In the genomic region with DNA sequence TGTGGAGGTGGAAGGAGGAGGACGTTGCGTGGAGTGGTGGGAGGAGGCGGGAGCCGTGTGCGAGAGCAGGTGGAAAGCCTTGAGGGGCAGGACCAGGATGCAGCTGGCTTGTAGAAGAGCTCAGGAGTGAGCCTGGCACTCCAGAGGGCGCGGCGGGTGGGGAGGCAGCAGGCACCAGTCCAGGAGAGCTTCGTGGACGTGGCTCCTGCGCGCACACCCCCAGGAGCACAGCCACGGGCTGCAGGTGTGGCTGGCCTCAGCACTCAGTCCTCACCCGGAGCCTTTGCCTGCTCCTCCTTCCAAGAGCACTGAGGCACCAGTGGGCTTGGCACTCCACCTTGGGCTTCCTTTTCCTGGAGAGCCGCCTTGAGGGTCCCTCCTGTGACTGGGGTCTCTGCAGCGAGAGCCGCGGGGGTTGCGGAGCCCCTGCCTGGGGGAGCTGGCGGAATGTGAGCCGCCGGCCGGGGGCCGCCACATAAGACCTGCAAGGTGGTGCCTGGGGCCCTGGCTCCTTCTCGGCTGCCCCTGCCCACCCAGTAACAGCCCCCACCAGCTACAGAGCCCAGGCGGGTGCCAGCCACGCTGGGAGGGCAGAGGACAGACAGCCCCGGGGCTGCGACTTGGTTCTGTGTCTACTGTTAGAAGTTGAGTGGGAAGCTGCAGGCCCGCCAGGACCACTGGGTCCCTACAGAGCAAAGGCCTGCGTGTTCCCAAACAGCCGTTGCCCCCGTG, we compare ENCODE assay signal across 30 cellular contexts. TPM values are rescaled to one million over a fixed set of nuclear protein-coding genes. Genes with fewer than 3 reads are reported as not detected.
DNase-seq lines count a peak whose midpoint lies in the region; ATAC-seq, FAIRE-seq and TF ChIP-seq lines count a peak whose summit lies in the region.
"Had no signal": no experiment of that assay in that cellular context is flagged by ENCODE, and none has a peak within 500 bp of the region (broad histone marks: within the 10 kb centered on the region; RNA-seq: fewer than 3 reads in every experiment).

No MANE protein-coding gene starts in this region.

- H3K27ac Mint-ChIP-seq in Calu3 (ENCODE audit: unreplicated experiment) = peak overlapping the region; percentile 98
- H3K27ac Mint-ChIP-seq in mesothelial cell of epicardium = peak overlapping the region; percentile 71
- H3K27ac Mint-ChIP-seq: activated naive CD4-positive, alpha-beta T cell treated with anti-CD3 and anti-CD28 coated beads, Interleukin-2, amount 50 U/mL, for 24 hours had no signal

- peak; percentile 1; the same call in 1 of the 2 replicates for TF ChIP-seq POLR2A in GM12878 (IDR thresholded peaks at IDR 0.05; ENCODE audit: low read depth, low read length)

- H3K36me3 Mint-ChIP-seq in Calu3 (ENCODE audit: insufficient read depth, unreplicated experiment) (peaks cover 100% of the 10 kb centered on the region), mesothelial cell of epicardium (peaks cover 5% of the 10 kb centered on the region)
- H3K36me3 Mint-ChIP-seq: activated naive CD4-positive, alpha-beta T cell treated with anti-CD3 and anti-CD28 coated beads, Interleukin-2, amount 50 U/mL, for 24 hours had no signal

- RAD21 ChIA-PET in GM12878 (lab: Charles Lee; ENCODE audit: unreplicated experiment) = no interaction called here

- H3K27ac ChIP-seq in 22Rv1 (peak overlapping the region; percentile 46), GM12878 (ENCODE audit: control insufficient read depth, insufficient read depth) (no peak overlapping the region)
- H3K27ac ChIP-seq: colonic mucosa, prostate gland, thoracic aorta had no signal

- DNase-seq in Calu3 (no peak), GM12878 (ENCODE audit: low read depth, low spot score) (no peak), mesothelial cell of epicardium (ENCODE audit: low spot score in 2 of 2, unreplicated experiment in 2 of 2) (no peak), HTR-8/SVneo (ENCODE audit: insufficient read length, low spot score) (no peak)
- DNase-seq: ACHN; activated CD4-positive, alpha-beta T cell treated with anti-CD3 and anti-CD28 coated beads, Interleukin-2, amount 50 U/mL, for 4 hours; activated CD4-positive, CD25-positive, alpha-beta regulatory T cell; anterior cingulate cortex; colonic mucosa; effector memory CD8-positive, alpha-beta T cell; erythroblast; head of caudate nucleus; NCI-H1105; NCI-H2029 treated with DMSO at 0.1 percent for 48 hours; NCI-H2227 treated with DMSO at 0.1 percent for 48 hours; NCI-H69; stimulated activated naive CD8-positive, alpha-beta T cell treated with anti-CD3 and anti-CD28 coated beads, Interleukin-15, Interleukin-2, amounts not matched to agents 100 U/mL and 50 U/mL, for 24 hours had no signal

- H3K9me3 Mint-ChIP-seq in Calu3 (ENCODE audit: low read depth, unreplicated experiment) (no peaks in the 10 kb centered on the region), mesothelial cell of epicardium (no peaks in the 10 kb centered on the region)
- H3K9me3 Mint-ChIP-seq: activated naive CD4-positive, alpha-beta T cell treated with anti-CD3 and anti-CD28 coated beads, Interleukin-2, amount 50 U/mL, for 24 hours; effector memory CD8-positive, alpha-beta T cell had no signal

- no peak for TF ChIP-seq EP300 in GM12878 (IDR thresholded peaks at IDR 0.05; ENCODE audit: borderline replicate concordance in 1 of 2, control insufficient read depth in 1 of 2, low read depth in 2 of 2, low read length in 2 of 2)

- BruUV-seq in Calu3 (replicated peaks; lab: Mats Ljungman, UMichigan) = no TSS peak
- TSS peak; percentile 34 for BruUV-seq in GM12878 (replicated peaks; lab: Mats Ljungman, UMichigan)

- H3K27me3 Mint-ChIP-seq in Calu3 (ENCODE audit: unreplicated experiment) (no peaks in the 10 kb centered on the region), mesothelial cell of epicardium (ENCODE audit: low read depth) (no peaks in the 10 kb centered on the region)
- H3K27me3 Mint-ChIP-seq: activated naive CD4-positive, alpha-beta T cell treated with anti-CD3 and anti-CD28 coated beads, Interleukin-2, amount 50 U/mL, for 24 hours; effector memory CD8-positive, alpha-beta T cell had no signal

- H3K4me3 Mint-ChIP-seq in Calu3 (ENCODE audit: low read depth, unreplicated experiment) = peak overlapping the region; percentile 44
- H3K4me3 Mint-ChIP-seq in mesothelial cell of epicardium = no peak overlapping the region
- H3K4me3 Mint-ChIP-seq: activated naive CD4-positive, alpha-beta T cell treated with anti-CD3 and anti-CD28 coated beads, Interleukin-2, amount 50 U/mL, for 24 hours had no signal

- H3K36me3 ChIP-seq in GM12878 (ENCODE audit: control insufficient read depth in 2 of 2, insufficient read depth in 2 of 2, low read length in 1 of 2) = peaks cover 3 to 23% of the 10 kb centered on the region in 2 experiments; a peak in 3 of 4 replicates

- intact Hi-C loops in Calu3 (cut with micrococcal nuclease; ENCODE audit: unreplicated experiment) (no loop called here), GM12878 (cut with micrococcal nuclease; ENCODE audit: unreplicated experiment) (no loop called here)

- no peaks in the 10 kb centered on the region for H3K9me3 ChIP-seq in GM12878 (replicated peaks; ENCODE audit: control insufficient read depth, insufficient read depth, low read length)
- H3K9me3 ChIP-seq: Caco-2, colonic mucosa, prostate gland, thoracic aorta had no signal

- no peaks in the 10 kb centered on the region for H4K20me1 ChIP-seq in GM12878 (ENCODE audit: control insufficient read depth, insufficient read depth)

- SMC1A ChIA-PET in GM12878 (lab: Charles Lee; ENCODE audit: uncharacterized antibody, unreplicated experiment) = no interaction called here

- WGBS in GM12878 (ENCODE audit: insufficient coverage, insufficient replicate concordance, low lambda C conversion rate, missing lambda C conversion rate) = 95% methylated on average over 33 of the region's 33 CpGs

- POLR2A ChIA-PET in GM12878 (lab: Charles Lee) = interaction anchor here (0.6 kb wide), 1 partner anchor 469 kb away, joined by 7 read pairs; no protein-coding TSS in a partner anchor

- TF ChIP-seq CTCF in 22Rv1 (IDR thresholded peaks at IDR 0.05) (no peak), Calu3 (IDR thresholded peaks at IDR 0.05; ENCODE audit: unreplicated experiment) (no peak), GM12878 (IDR thresholded peaks at IDR 0.05 in 2 of 3, conservative IDR thresholded peaks at IDR 0.05 in 1 of 3; ENCODE audit: control insufficient read depth in 2 of 3, extremely low read depth in 1 of 3, insufficient read depth in 1 of 3, low read depth in 3 of 3, low read length in 3 of 3) (no peak), mesothelial cell of epicardium (IDR thresholded peaks at IDR 0.05; ENCODE audit: unreplicated experiment) (no peak)

- no peak overlapping the region for H3K9ac ChIP-seq in GM12878 (ENCODE audit: control insufficient read depth, insufficient read depth, low read length)

- H3K79me2 ChIP-seq in GM12878 (ENCODE audit: control insufficient read depth, insufficient read depth, low read length) = peaks cover 4% of the 10 kb centered on the region

- in situ Hi-C loops in GM12878 (cut with MboI) = no loop called here

- H3K27me3 ChIP-seq in GM12878 (replicated peaks in 1 of 2; ENCODE audit: control insufficient read depth in 2 of 2, insufficient read depth in 2 of 2, low read length in 1 of 2) = no peaks in the 10 kb centered on the region
- H3K27me3 ChIP-seq: colonic mucosa had no signal

- no peak overlapping the region for H3K4me2 ChIP-seq in GM12878 (ENCODE audit: control insufficient read depth, insufficient read depth)

- no peak overlapping the region for H3K4me3 ChIP-seq in GM12878
- H3K4me3 ChIP-seq: colonic mucosa, lung, prostate gland, thoracic aorta had no signal

- peaks cover 34% of the 10 kb centered on the region for H3K4me1 Mint-ChIP-seq in Calu3 (ENCODE audit: low read depth, unreplicated experiment)
- peaks cover 16% of the 10 kb centered on the region for H3K4me1 Mint-ChIP-seq in mesothelial cell of epicardium
- H3K4me1 Mint-ChIP-seq: activated naive CD4-positive, alpha-beta T cell treated with anti-CD3 and anti-CD28 coated beads, Interleukin-2, amount 50 U/mL, for 24 hours had no signal

- FAIRE-seq in GM12878 (lab: Jason Lieb, UNC) = no peak
- no peak for FAIRE-seq in HTR-8/SVneo (lab: Jason Lieb, UNC)
- FAIRE-seq: bronchial epithelial cell, GM12891, H54 had no signal

- H2AFZ ChIP-seq in GM12878 (ENCODE audit: control insufficient read depth, low read depth, low read length) = no peak overlapping the region

- CTCF ChIA-PET in Calu3 (lab: Charles Lee) = interaction anchor here (0.6 to 0.8 kb wide), 3 partner anchors 14 to 104 kb away, joined by 3 to 9 read pairs (median 4); partner anchors contain the start of genes INTS1 and TMEM184A
- CTCF ChIA-PET in GM12878 (lab: Yijun Ruan, JAX) = no interaction called here

- ATAC-seq in GM12878 (no peak), GM18502 (IDR thresholded peaks at IDR 0.05; ENCODE audit: poor library complexity, unreplicated experiment) (no peak), GM21786 (IDR thresholded peaks at IDR 0.05; ENCODE audit: unreplicated experiment) (no peak), GM19397 (IDR thresholded peaks at IDR 0.05; ENCODE audit: unreplicated experiment) (no peak)
- ATAC-seq: effector memory CD8-positive, alpha-beta T cell; stimulated activated naive CD8-positive, alpha-beta T cell treated with anti-CD3 and anti-CD28 coated beads, Interleukin-15, Interleukin-2, amounts not matched to agents 100 U/mL and 50 U/mL, for 24 hours had no signal

- no peak for TF ChIP-seq RAD21 in GM12878 (IDR thresholded peaks at IDR 0.05; ENCODE audit: insufficient read depth, low read depth, low read length)

- no peaks in the 10 kb centered on the region for H3K4me1 ChIP-seq in GM12878 (ENCODE audit: control insufficient read depth, insufficient read depth, low read length)

RNA-seq across cellular contexts. Expression of gene MAFK, which starts 11.1 kb away (rescaled TPM):
- 105 and 113 TPM in 2 replicates for total RNA-seq in Calu3 (2022)
- 15.1 and 16.9 TPM in 2 replicates for total RNA-seq in GM12878 (2013; cell fraction: nucleolus; rRNA removed)
- total RNA-seq in GM12878 (2014; rRNA removed) = 11.0 and 13.8 TPM in 2 replicates
- 3.3 and 4.0 TPM in 2 replicates for total RNA-seq in GM12878 (2014; rRNA removed; fragmentation: Illumina TruSeq; extraction: Trizol)
- total RNA-seq in GM12878 (2021) = 24.3 and 24.5 TPM in 2 replicates
- polyA plus RNA-seq in GM12878 (2011; ENCODE audit: low read depth) = 3.0 TPM
- polyA plus RNA-seq in GM12878 (2011; rRNA removed) = 2.2 and 3.5 TPM in 2 replicates
- polyA plus RNA-seq in GM12878 (2011; cell fraction: cytosol; rRNA removed) = 4.0 and 5.5 TPM in 2 replicates
- polyA plus RNA-seq in GM12878 (2011; cell fraction: nucleus; rRNA removed) = 27.4 and 48.1 TPM in 2 replicates
- 10.2 and 16.3 TPM in 2 replicates for polyA plus RNA-seq in GM12878 (2012)
- polyA plus RNA-seq in GM12878 (2014; fragmentation: Illumina TruSeq; extraction: Trizol) = 0.82 and 3.0 TPM in 2 replicates
- under 1 TPM; 0.10 to 0.26 TPM for polyA plus RNA-seq in GM12878 (2014; fragmentation: Nextera tagmentation; extraction: Ambion mirVana)
- polyA plus RNA-seq in GM12878 (2014; rRNA removed) = 11.9 and 17.0 TPM in 2 replicates
- polyA plus RNA-seq in GM12878 (2016; fragmentation: Nextera tagmentation; extraction: Ambion mirVana) = 1 to 10 TPM; 1.3 to 1.4 TPM
- 1.8 and 5.4 TPM in 2 replicates for polyA minus RNA-seq in GM12878 (2011; rRNA and poly(A)+ RNA removed)
- 4.8 and 6.5 TPM in 2 replicates for polyA minus RNA-seq in GM12878 (2011; cell fraction: cytosol; rRNA and poly(A)+ RNA removed)
- polyA minus RNA-seq in GM12878 (2011; cell fraction: nucleus; rRNA and poly(A)+ RNA removed) = 3.6 and 8.4 TPM in 2 replicates
- 46.0 to 47.7 TPM (median 46.5 TPM) in 3 replicates for total RNA-seq in mesothelial cell of epicardium

RNA-seq across cellular contexts. Expression of gene TMEM184A, which starts 14.4 kb away (rescaled TPM):
- 61.9 and 75.8 TPM in 2 replicates for total RNA-seq in Calu3 (2022)
- total RNA-seq in GM12878 (2013; cell fraction: nucleolus; rRNA removed) = not detected in 2 replicates
- not detected in 2 replicates for total RNA-seq in GM12878 (2014; rRNA removed)
- total RNA-seq in GM12878 (2014; rRNA removed; fragmentation: Illumina TruSeq; extraction: Trizol) = not detected in 2 replicates
- 0.15 TPM in 1 of 2 replicates, not detected in the other for total RNA-seq in GM12878 (2021)
- not detected for polyA plus RNA-seq in GM12878 (2011; ENCODE audit: low read depth)
- polyA plus RNA-seq in GM12878 (2011; rRNA removed) = not detected in 2 replicates
- polyA plus RNA-seq in GM12878 (2011; cell fraction: cytosol; rRNA removed) = not detected in 2 replicates
- not detected in 2 replicates for polyA plus RNA-seq in GM12878 (2011; cell fraction: nucleus; rRNA removed)
- polyA plus RNA-seq in GM12878 (2012) = 0.07 and 0.09 TPM in 2 replicates
- not detected in 2 replicates for polyA plus RNA-seq in GM12878 (2014; fragmentation: Illumina TruSeq; extraction: Trizol)
- under 1 TPM in 1 of 2 experiments, not detected in 1; 0.04 TPM for polyA plus RNA-seq in GM12878 (2014; fragmentation: Nextera tagmentation; extraction: Ambion mirVana)
- not detected in 2 replicates for polyA plus RNA-seq in GM12878 (2014; rRNA removed)
- polyA plus RNA-seq in GM12878 (2016; fragmentation: Nextera tagmentation; extraction: Ambion mirVana) = not detected
- not detected in 2 replicates for polyA minus RNA-seq in GM12878 (2011; rRNA and poly(A)+ RNA removed)
- 0.53 and 1.9 TPM in 2 replicates for polyA minus RNA-seq in GM12878 (2011; cell fraction: cytosol; rRNA and poly(A)+ RNA removed)
- 0.12 TPM in 1 of 2 replicates, not detected in the other for polyA minus RNA-seq in GM12878 (2011; cell fraction: nucleus; rRNA and poly(A)+ RNA removed)
- total RNA-seq in mesothelial cell of epicardium = 4.3 to 5.0 TPM (median 5.0 TPM) in 3 replicates
- total RNA-seq: RPMI7951 had no signal

RNA-seq across cellular contexts. Expression of gene PSMG3, which starts 28.2 kb away (rescaled TPM):
- total RNA-seq in Calu3 (2022) (64.0 and 67.2 TPM in 2 replicates), GM12878 (2014; rRNA removed) (64.9 and 68.7 TPM in 2 replicates), GM12878 (2014; rRNA removed; fragmentation: Illumina TruSeq; extraction: Trizol) (46.7 and 52.4 TPM in 2 replicates), GM12878 (2021) (49.7 and 50.3 TPM in 2 replicates), mesothelial cell of epicardium (27.0 to 32.5 TPM (median 31.0 TPM) in 3 replicates)
- 10.9 and 12.5 TPM in 2 replicates for total RNA-seq in GM12878 (2013; cell fraction: nucleolus; rRNA removed)
- 22.7 TPM for polyA plus RNA-seq in GM12878 (2011; ENCODE audit: low read depth)
- polyA plus RNA-seq in GM12878 (2011; rRNA removed) (49.5 and 74.5 TPM in 2 replicates), GM12878 (2014; fragmentation: Illumina TruSeq; extraction: Trizol) (11.5 and 33.9 TPM in 2 replicates), GM12878 (2014; fragmentation: Nextera tagmentation; extraction: Ambion mirVana) (10 to 100 TPM; 23.9 to 40.5 TPM), GM12878 (2014; rRNA removed) (90.4 and 92.0 TPM in 2 replicates), GM12878 (2016; fragmentation: Nextera tagmentation; extraction: Ambion mirVana) (100 to 1,000 TPM; 109 to 115 TPM)
- 95.7 and 148 TPM in 2 replicates for polyA plus RNA-seq in GM12878 (2011; cell fraction: cytosol; rRNA removed)
- polyA plus RNA-seq in GM12878 (2011; cell fraction: nucleus; rRNA removed) = 108 and 119 TPM in 2 replicates
- 30.9 and 37.1 TPM in 2 replicates for polyA plus RNA-seq in GM12878 (2012)
- polyA minus RNA-seq in GM12878 (2011; rRNA and poly(A)+ RNA removed) = 20.5 and 33.2 TPM in 2 replicates
- polyA minus RNA-seq in GM12878 (2011; cell fraction: cytosol; rRNA and poly(A)+ RNA removed) = 8.6 and 10.7 TPM in 2 replicates
- 6.3 and 10.5 TPM in 2 replicates for polyA minus RNA-seq in GM12878 (2011; cell fraction: nucleus; rRNA and poly(A)+ RNA removed)

RNA-seq across cellular contexts. Expression of gene INTS1, which starts 37.4 kb away (rescaled TPM):
- total RNA-seq in Calu3 (2022) (177 and 192 TPM in 2 replicates), GM12878 (2014; rRNA removed) (14.6 and 19.5 TPM in 2 replicates), GM12878 (2014; rRNA removed; fragmentation: Illumina TruSeq; extraction: Trizol) (6.9 and 10.0 TPM in 2 replicates), GM12878 (2021) (76.5 and 89.0 TPM in 2 replicates), mesothelial cell of epicardium (141 to 163 TPM (median 149 TPM) in 3 replicates)
- 84.3 and 100.0 TPM in 2 replicates for total RNA-seq in GM12878 (2013; cell fraction: nucleolus; rRNA removed)
- polyA plus RNA-seq in GM12878 (2011; ENCODE audit: low read depth) = 15.0 TPM
- polyA plus RNA-seq in GM12878 (2011; rRNA removed) (4.0 and 7.5 TPM in 2 replicates), GM12878 (2014; fragmentation: Illumina TruSeq; extraction: Trizol) (0.98 and 10.6 TPM in 2 replicates), GM12878 (2014; fragmentation: Nextera tagmentation; extraction: Ambion mirVana) (1 to 10 TPM in 1 of 2 experiments, under 1 TPM in 1; 0.52 to 1.5 TPM), GM12878 (2014; rRNA removed) (35.1 and 40.6 TPM in 2 replicates), GM12878 (2016; fragmentation: Nextera tagmentation; extraction: Ambion mirVana) (10 to 100 TPM; 37.0 to 38.3 TPM)
- polyA plus RNA-seq in GM12878 (2011; cell fraction: cytosol; rRNA removed) = 13.2 and 20.1 TPM in 2 replicates
- polyA plus RNA-seq in GM12878 (2011; cell fraction: nucleus; rRNA removed) = 171 and 228 TPM in 2 replicates
- 37.9 and 40.3 TPM in 2 replicates for polyA plus RNA-seq in GM12878 (2012)
- polyA minus RNA-seq in GM12878 (2011; rRNA and poly(A)+ RNA removed) = 10.7 and 23.6 TPM in 2 replicates
- 17.7 and 24.6 TPM in 2 replicates for polyA minus RNA-seq in GM12878 (2011; cell fraction: cytosol; rRNA and poly(A)+ RNA removed)
- polyA minus RNA-seq in GM12878 (2011; cell fraction: nucleus; rRNA and poly(A)+ RNA removed) = 30.1 and 54.0 TPM in 2 replicates

Comparison
In these comparisons a context has a peak if more than half of its experiments do, and no peak if none do; other contexts are left out.
1. RNA of gene TMEM184A, which starts 14.4 kb away (total RNA-seq): 61.9 to 75.8 TPM in Calu3; 4.3 to 5.0 TPM in mesothelial cell of epicardium and 0.15 TPM in GM12878; every median in the first group is over 10 times any median in the second.